8 cellular contexts compared by ENCODE assay signal in genomic region chr20:45823949-45824835, GRCh38. TPM values are rescaled to one million over a fixed set of nuclear protein-coding genes. Genes with fewer than 3 reads are reported as not detected.
A peak's percentile ranks its signal among the peaks of the same experiment; 100 is the strongest.
DNase-seq lines count a peak whose midpoint lies in the region; ATAC-seq and TF ChIP-seq lines count a peak whose summit lies in the region.

No MANE protein-coding gene starts in this region.

- no peak overlapping the region for H3K4me3 ChIP-seq in SK-N-SH (ENCODE audit: low read depth in 2 of 2, low read length in 1 of 2)
- no peak overlapping the region for H3K4me3 ChIP-seq in brain microvascular endothelial cell (ENCODE audit: low read depth, low read length)

- H2AFZ ChIP-seq in SK-N-SH (ENCODE audit: low read depth) = no peak overlapping the region

- no peak overlapping the region for H3K4me2 ChIP-seq in SK-N-SH

- peaks cover 0 to 8% of the 10 kb centered on the region in 2 experiments; a peak in 2 of 4 replicates for H3K4me1 ChIP-seq in SK-N-SH (ENCODE audit: control insufficient read depth in 1 of 2, insufficient read depth in 2 of 2, low read depth in 1 of 2, low read length in 1 of 2)

- peaks cover 3% of the 10 kb centered on the region for H3F3A ChIP-seq in SK-N-SH (replicated peaks; ENCODE audit: insufficient read depth)

- no peaks in the 10 kb centered on the region for H3K36me3 ChIP-seq in SK-N-SH (replicated peaks in 1 of 2; ENCODE audit: control insufficient read depth in 1 of 2, insufficient read depth in 2 of 2, low read length in 1 of 2)
- H3K36me3 ChIP-seq in brain microvascular endothelial cell (replicated peaks) = no peaks in the 10 kb centered on the region

- H3K9me3 ChIP-seq in SK-N-SH (no peaks in the 10 kb centered on the region), T-helper 17 cell (ENCODE audit: control insufficient read depth, low read length, poor library complexity, severe bottlenecking) (no peaks in the 10 kb centered on the region)

- 88% methylated on average over 51 of the region's 57 CpGs for WGBS in SK-N-SH (ENCODE audit: low lambda C conversion rate)

- H3K79me2 ChIP-seq in SK-N-SH (ENCODE audit: insufficient read depth) = no peaks in the 10 kb centered on the region

- H3K9me2 ChIP-seq in SK-N-SH = no peaks in the 10 kb centered on the region

- TF ChIP-seq EP300 in SK-N-SH (IDR thresholded peaks at IDR 0.05; ENCODE audit: borderline replicate concordance in 1 of 2, low read depth in 1 of 2, low read length in 1 of 2) = no peak

- no peak overlapping the region for H3K27ac ChIP-seq in SK-N-SH (ENCODE audit: low read depth in 2 of 2, low read length in 1 of 2)
- H3K27ac ChIP-seq in brain microvascular endothelial cell = no peak overlapping the region

- H4K20me1 ChIP-seq in SK-N-SH (ENCODE audit: insufficient read depth) = no peaks in the 10 kb centered on the region

- in situ Hi-C loops in brain microvascular endothelial cell (cut with HindIII; ENCODE audit: low pct_ligation_motif_present, low sequenced_read_pairs) = no loop called here

- peaks cover 12% of the 10 kb centered on the region for H3K4me1 Mint-ChIP-seq in T-helper 17 cell

- POLR2A ChIA-PET in SK-N-SH (lab: Yijun Ruan, JAX) = no interaction called here

- peak; percentile 62 for DNase-seq in SK-N-SH
- peak; percentile 20 to 44 (median 41) for DNase-seq in T-helper 17 cell
- no peak for DNase-seq in brain microvascular endothelial cell
- peak; percentile 62 for DNase-seq in kidney tubule cell (ENCODE audit: low spot score)
- peak in 2 of 3 experiments; percentile 29 to 32 for DNase-seq in stimulated activated CD4-positive, alpha-beta T cell treated with anti-CD3 and anti-CD28 coated beads, TNF-alpha, amount 100 ng/mL, for 4 hours (ENCODE audit: low read depth in 3 of 3)
- DNase-seq in NCI-H1694 (lab: John Stamatoyannopoulos, UW) = no peak

- H3K27me3 ChIP-seq in SK-N-SH (ENCODE audit: insufficient read depth) (no peaks in the 10 kb centered on the region), brain microvascular endothelial cell (replicated peaks) (no peaks in the 10 kb centered on the region)

- peaks cover 4% of the 10 kb centered on the region for H3K36me3 Mint-ChIP-seq in T-helper 17 cell (ENCODE audit: low read depth)

- peak overlapping the region; percentile 74 for H3K27ac Mint-ChIP-seq in T-helper 17 cell

- H3K9ac ChIP-seq in SK-N-SH = no peak overlapping the region

- peak; percentile 52 for TF ChIP-seq RAD21 in SK-N-SH (IDR thresholded peaks at IDR 0.05; ENCODE audit: low read length)

- TF ChIP-seq CTCF in SK-N-SH (IDR thresholded peaks at IDR 0.05) (no peak; the same call in 1 of the 2 replicates), brain microvascular endothelial cell (IDR thresholded peaks at IDR 0.05; ENCODE audit: low read depth, low read length, missing control alignments) (peak; percentile 64)

- CTCF ChIA-PET in SK-N-SH (lab: Yijun Ruan, JAX) = interaction anchor here (0.7 to 2.4 kb wide), 7 partner anchors 9 to 134 kb away, joined by 3 to 10 read pairs (median 4); partner anchors contain the start of genes CTSA and NEURL2

- peaks cover 15% of the 10 kb centered on the region for H3K27me3 Mint-ChIP-seq in T-helper 17 cell

- H3K4me3 Mint-ChIP-seq in T-helper 17 cell = peak overlapping the region; percentile 81

- no peak for ATAC-seq in SK-N-SH treated with all-trans-retinoic acid at 6 μM for 48 hours
- ATAC-seq in T-helper 17 cell = peak; percentile 85
- ATAC-seq in GM21526 (IDR thresholded peaks at IDR 0.05; ENCODE audit: low FRiP score, unreplicated experiment) = no peak

TF ChIP-seq in SK-N-SH, 30 proteins besides CTCF, POLR2A, EP300 and RAD21:
- TF ChIP-seq SMC3 (IDR thresholded peaks at IDR 0.05; ENCODE audit: low read depth, low read length) (peak; percentile 14; the same call in 1 of the 2 replicates), USF2 (IDR thresholded peaks at IDR 0.05; ENCODE audit: borderline replicate concordance, low read depth, low read length) (no peak)

TF ChIP-seq in SK-N-SH treated with all-trans-retinoic acid at 6 μM for 48 hours, 23 proteins besides CTCF, POLR2A, EP300 and RAD21 (continues in another document):
- TF ChIP-seq SNAI2 (CRISPR knock-in tag; IDR thresholded peaks at IDR 0.05) = no peak
- TF ChIP-seq CSRNP3 (CRISPR knock-in tag; IDR thresholded peaks at IDR 0.05) = no peak
- no peak for TF ChIP-seq ARNTL (CRISPR knock-in tag; IDR thresholded peaks at IDR 0.05; ENCODE audit: borderline replicate concordance, low read depth)
- TF ChIP-seq ZFP3 (CRISPR knock-in tag; IDR thresholded peaks at IDR 0.05) = no peak
- TF ChIP-seq CSDC2 (CRISPR knock-in tag; IDR thresholded peaks at IDR 0.05) = no peak
- TF ChIP-seq POU6F1 (CRISPR knock-in tag; IDR thresholded peaks at IDR 0.05; ENCODE audit: borderline replicate concordance, low read depth) = no peak
- TF ChIP-seq TCF4 (CRISPR knock-in tag; IDR thresholded peaks at IDR 0.05; ENCODE audit: borderline replicate concordance) = no peak
- TF ChIP-seq ESRRG (CRISPR knock-in tag; IDR thresholded peaks at IDR 0.05) = no peak
- no peak for TF ChIP-seq ZNF70 (CRISPR knock-in tag; IDR thresholded peaks at IDR 0.05)
- no peak for TF ChIP-seq PPARA (CRISPR knock-in tag; IDR thresholded peaks at IDR 0.05; ENCODE audit: borderline replicate concordance)
- TF ChIP-seq ZC3H10 (CRISPR knock-in tag; IDR thresholded peaks at IDR 0.05) = no peak
- TF ChIP-seq ZNF565 (CRISPR knock-in tag; conservative IDR thresholded peaks at IDR 0.05; ENCODE audit: low read depth) = no peak
- no peak for TF ChIP-seq CREB5 (CRISPR knock-in tag; IDR thresholded peaks at IDR 0.05; ENCODE audit: low read depth)
- TF ChIP-seq OSR1 (CRISPR knock-in tag; IDR thresholded peaks at IDR 0.05) = no peak
- no peak for TF ChIP-seq GLIS3 (CRISPR knock-in tag; IDR thresholded peaks at IDR 0.05)
- no peak for TF ChIP-seq BACH2 (CRISPR knock-in tag; IDR thresholded peaks at IDR 0.05; ENCODE audit: borderline replicate concordance)
- no peak for TF ChIP-seq RARB (CRISPR knock-in tag; IDR thresholded peaks at IDR 0.05)

RNA-seq across cellular contexts. Expression of gene TNNC2, which starts 2.9 kb away (rescaled TPM):
- polyA plus RNA-seq in SK-N-SH (2012; rRNA removed) = 0.57 and 1.1 TPM in 2 replicates
- 0.62 and 0.67 TPM in 2 replicates for polyA plus RNA-seq in SK-N-SH (2012; cell fraction: cytosol; rRNA removed)
- polyA plus RNA-seq in SK-N-SH (2012; cell fraction: nucleus; rRNA removed) = 4.0 and 4.1 TPM in 2 replicates
- 1 to 10 TPM in 1 of 2 donors, under 1 TPM in 1; 0.99 to 5.5 TPM for total RNA-seq in T-helper 17 cell

RNA-seq across cellular contexts. Expression of gene SNX21, which starts 9.4 kb away (rescaled TPM):
- polyA plus RNA-seq in SK-N-SH (2012; rRNA removed) = 20.6 and 22.1 TPM in 2 replicates
- polyA plus RNA-seq in SK-N-SH (2012; cell fraction: cytosol; rRNA removed) = 10.7 and 15.9 TPM in 2 replicates
- 40.5 and 107 TPM in 2 replicates for polyA plus RNA-seq in SK-N-SH (2012; cell fraction: nucleus; rRNA removed)
- total RNA-seq in T-helper 17 cell = 1 to 10 TPM; 1.9 to 3.1 TPM

RNA-seq across cellular contexts. Expression of gene UBE2C, which starts 11.7 kb away (rescaled TPM):
- 82.8 and 115 TPM in 2 replicates for polyA plus RNA-seq in SK-N-SH (2012; rRNA removed)
- 82.5 and 93.2 TPM in 2 replicates for polyA plus RNA-seq in SK-N-SH (2012; cell fraction: cytosol; rRNA removed)
- polyA plus RNA-seq in SK-N-SH (2012; cell fraction: nucleus; rRNA removed) = 40.8 and 50.3 TPM in 2 replicates
- total RNA-seq in T-helper 17 cell = 1 to 10 TPM in 1 of 2 donors, not detected in 1; 1.4 TPM

RNA-seq across cellular contexts. Expression of gene DNTTIP1, which starts 32.4 kb away (rescaled TPM):
- 60.0 and 65.8 TPM in 2 replicates for polyA plus RNA-seq in SK-N-SH (2012; rRNA removed)
- polyA plus RNA-seq in SK-N-SH (2012; cell fraction: cytosol; rRNA removed) = 59.6 and 66.6 TPM in 2 replicates
- 48.3 and 55.4 TPM in 2 replicates for polyA plus RNA-seq in SK-N-SH (2012; cell fraction: nucleus; rRNA removed)
- 10 to 100 TPM; 10.4 to 14.1 TPM for total RNA-seq in T-helper 17 cell

RNA-seq across cellular contexts. Expression of gene WFDC3, which starts 32.5 kb away (rescaled TPM):
- polyA plus RNA-seq in SK-N-SH (2012; rRNA removed) = 0.76 and 0.97 TPM in 2 replicates
- polyA plus RNA-seq in SK-N-SH (2012; cell fraction: cytosol; rRNA removed) = 0.85 and 1.1 TPM in 2 replicates
- polyA plus RNA-seq in SK-N-SH (2012; cell fraction: nucleus; rRNA removed) = 1.1 TPM in 2 replicates
- under 1 TPM in 1 of 2 donors, not detected in 1; 0.70 TPM for total RNA-seq in T-helper 17 cell

Comparison
In these comparisons a context has a peak if more than half of its experiments do, and no peak if none do; other contexts are left out.
1. DNase-seq: peak in SK-N-SH (single experiment), T-helper 17 cell (3 of 3), kidney tubule cell (single experiment) and stimulated activated CD4-positive, alpha-beta T cell treated with anti-CD3 and anti-CD28 coated beads, TNF-alpha, amount 100 ng/mL, for 4 hours (2 of 3); none in brain microvascular endothelial cell (single experiment) and NCI-H1694 (single experiment).